Comparison of ENCODE assay signal across 30 cellular contexts in the genomic region with DNA sequence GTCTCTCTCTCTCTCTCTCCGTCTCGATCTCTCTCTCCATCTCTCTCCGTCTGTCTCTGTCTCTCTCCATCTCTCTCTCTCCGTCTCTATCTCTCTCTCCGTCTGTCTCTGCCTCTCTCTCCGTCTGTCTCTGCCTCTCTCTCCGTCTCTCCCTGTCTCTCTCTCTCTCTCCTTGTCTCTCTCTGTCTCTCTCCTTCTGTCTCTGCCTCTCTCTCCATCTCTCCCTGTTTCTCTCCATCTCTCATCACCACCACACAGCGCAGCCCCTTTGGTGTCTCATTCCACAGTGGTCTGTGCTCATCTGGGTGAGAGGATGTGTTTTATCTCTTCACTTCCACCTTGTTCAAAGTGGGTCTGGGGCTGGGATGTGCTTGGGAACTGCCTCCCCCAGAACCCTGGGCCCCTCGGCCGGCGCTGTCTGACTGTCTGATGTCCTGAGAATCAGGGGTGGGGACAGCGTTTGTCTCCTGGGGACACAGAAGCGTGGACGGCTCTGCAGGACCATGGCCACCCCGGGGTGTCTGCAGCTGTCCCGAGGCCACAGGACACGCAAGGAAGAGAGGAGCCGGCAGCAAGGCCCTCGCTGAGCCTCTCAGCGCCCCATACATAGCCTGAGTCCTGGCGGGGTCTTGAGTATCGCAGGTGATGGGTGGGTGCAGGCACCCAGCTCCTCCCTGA. TPM values are rescaled to one million over a fixed set of nuclear protein-coding genes. Genes with fewer than 3 reads are reported as not detected.
"Had no signal": no experiment of that assay in that cellular context is flagged by ENCODE, and none has a peak within 500 bp of the region (broad histone marks: within the 10 kb centered on the region; RNA-seq: fewer than 3 reads in every experiment).

No MANE protein-coding gene starts in this region.

- H3K9ac ChIP-seq: KMS-11 had no signal

- H3K27ac Mint-ChIP-seq: activated B cell treated with CpG ODN at 0.5 μM for 24 hours; activated CD4-positive, alpha-beta T cell treated with anti-CD3 and anti-CD28 coated beads, Interleukin-2, amount 10 ng/mL, durations not matched to agents 24 days and 14 days; activated naive CD4-positive, alpha-beta T cell treated with anti-CD3 and anti-CD28 coated beads, Interleukin-2, amount 50 U/mL, for 72 hours; IgD-negative memory B cell had no signal

- H3K27me3 ChIP-seq: brain microvascular endothelial cell, cardiac muscle cell, Peyer's patch had no signal

- DNase-seq: activated B cell treated with CpG ODN at 0.5 μM for 24 hours; activated CD4-positive, alpha-beta T cell treated with anti-CD3 and anti-CD28 coated beads for 1 hour; activated CD4-positive, alpha-beta T cell treated with anti-CD3 and anti-CD28 coated beads, Interleukin-2, amount 10 ng/mL, durations not matched to agents 24 days and 14 days; activated CD4-positive, alpha-beta T cell treated with anti-CD3 and anti-CD28 coated beads, Interleukin-2, amount 50 U/mL, for 48 hours; activated CD8-positive, alpha-beta memory T cell treated with anti-CD3 and anti-CD28 coated beads for 24 hours; activated effector memory CD4-positive, alpha-beta T cell treated with anti-CD3 and anti-CD28 coated beads, Interleukin-2, amount 50 U/mL, for 16 hours; activated naive CD4-positive, alpha-beta T cell treated with Interleukin-2 at 50 U/mL for 16 hours; activated T-cell treated with anti-CD3 and anti-CD28 coated beads, Interleukin-2, amount 50 U/mL, for 4 hours; brain microvascular endothelial cell; MV-4-11; NCI-H1092 treated with DMSO at 0.1 percent for 48 hours; NCI-H1417 treated with DMSO at 0.1 percent for 48 hours; NCI-H1694; NCI-H2029; NCI-H2107; NCI-H2171 treated with DMSO at 0.1 percent for 48 hours; NCI-H226; NCI-H526 treated with DMSO at 0.1 percent for 48 hours; NK-92 treated with Interleukin-12 subunit alpha and Interleukin-12 subunit beta, amount 100 ng/mL, for 24 hours; OCI-M1; Peyer's patch; SIG-M5; T-helper 2 cell; T1000 had no signal

- ATAC-seq: activated naive CD4-positive, alpha-beta T cell treated with anti-CD3 and anti-CD28 coated beads, Interleukin-2, amount 50 U/mL, for 72 hours; activated T-cell treated with anti-CD3 and anti-CD28 coated beads, Interleukin-2, amount 50 U/mL, for 4 hours had no signal

- FAIRE-seq: TTC549 had no signal

- H3K4me1 ChIP-seq: Peyer's patch had no signal

- H3K4me1 Mint-ChIP-seq: activated B cell treated with CpG ODN at 0.5 μM for 24 hours had no signal

- H3K36me3 Mint-ChIP-seq: activated naive CD4-positive, alpha-beta T cell treated with anti-CD3 and anti-CD28 coated beads, Interleukin-2, amount 50 U/mL, for 72 hours had no signal

- H3K9me3 ChIP-seq: Peyer's patch had no signal

- H3K36me3 ChIP-seq: cardiac muscle cell had no signal

- H3K4me2 ChIP-seq: KMS-11 had no signal

- H3K4me3 ChIP-seq: cardiac muscle cell, Peyer's patch had no signal

- H3K27ac ChIP-seq: brain microvascular endothelial cell, cardiac muscle cell, KMS-11, Peyer's patch had no signal

- H3K27me3 Mint-ChIP-seq: activated B cell treated with CpG ODN at 0.5 μM for 24 hours; activated CD4-positive, alpha-beta T cell treated with anti-CD3 and anti-CD28 coated beads, Interleukin-2, amount 10 ng/mL, durations not matched to agents 24 days and 14 days; IgD-negative memory B cell had no signal

- H3K4me3 Mint-ChIP-seq: activated B cell treated with CpG ODN at 0.5 μM for 24 hours; activated CD4-positive, alpha-beta T cell treated with anti-CD3 and anti-CD28 coated beads, Interleukin-2, amount 10 ng/mL, durations not matched to agents 24 days and 14 days; activated T-cell treated with anti-CD3 and anti-CD28 coated beads, Interleukin-2, amount 50 U/mL, for 4 hours; IgD-negative memory B cell had no signal

- H3K9me3 Mint-ChIP-seq: activated B cell treated with CpG ODN at 0.5 μM for 24 hours; activated CD4-positive, alpha-beta T cell treated with anti-CD3 and anti-CD28 coated beads, Interleukin-2, amount 10 ng/mL, durations not matched to agents 24 days and 14 days; activated naive CD4-positive, alpha-beta T cell treated with anti-CD3 and anti-CD28 coated beads, Interleukin-2, amount 50 U/mL, for 72 hours; activated T-cell treated with anti-CD3 and anti-CD28 coated beads, Interleukin-2, amount 50 U/mL, for 4 hours; IgD-negative memory B cell had no signal

RNA-seq across cellular contexts. Expression of gene C13orf46, which starts 40.2 kb away (rescaled TPM):
- total RNA-seq: cardiac muscle cell, NCI-H460 had no signal
